In the genomic region with DNA sequence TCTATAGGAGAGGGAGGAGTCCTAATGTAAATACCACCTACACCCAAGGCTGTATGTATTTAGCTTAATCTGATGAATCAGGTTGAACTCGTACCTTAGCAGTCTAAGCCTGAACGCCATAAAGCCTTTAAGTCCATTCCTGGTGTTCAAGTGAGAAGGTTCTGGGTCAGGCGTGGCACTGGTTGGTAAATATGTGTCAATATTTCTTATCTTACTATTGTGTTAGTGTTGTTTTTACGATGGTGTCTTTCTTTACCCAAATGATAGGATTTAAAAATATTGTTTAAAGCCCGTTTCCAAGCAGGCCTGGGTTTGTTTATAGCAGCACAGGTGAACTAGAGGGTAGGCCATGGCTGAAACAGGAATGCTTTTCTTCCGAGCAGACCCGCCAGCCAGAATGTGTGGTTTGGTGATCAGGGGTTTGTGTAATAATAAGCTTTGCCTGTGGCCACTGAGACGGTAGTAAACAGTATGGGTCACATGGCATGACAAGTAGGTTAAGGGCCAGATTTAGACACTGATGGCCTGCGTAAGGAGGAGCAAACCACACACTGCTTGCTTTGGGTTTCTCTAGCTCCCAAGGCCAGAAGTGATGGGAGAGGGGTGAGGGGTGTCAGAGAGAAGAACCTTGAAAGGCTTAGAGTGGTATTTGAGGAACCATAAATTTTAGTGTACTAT, we compare ENCODE assay signal across 1 cellular context.
TF ChIP-seq lines count a peak whose summit lies in the region.

No MANE protein-coding gene starts in this region.

TF ChIP-seq in K562, 482 proteins besides CTCF, POLR2A, EP300 and RAD21:
- TF ChIP-seq L3MBTL2 (IDR thresholded peaks at IDR 0.05) = no peak
- peak; percentile 26; the same call in 1 of the 2 replicates for TF ChIP-seq RAD51 (IDR thresholded peaks at IDR 0.05; ENCODE audit: borderline replicate concordance, low read depth)
- no peak for TF ChIP-seq TCFL5 (CRISPR knock-in tag; conservative IDR thresholded peaks at IDR 0.05)
- TF ChIP-seq TFE3 (CRISPR knock-in tag; IDR thresholded peaks at IDR 0.05) = 0 out of 2 replicates have a peak, but pooled peaks have one; percentile 8
- TF ChIP-seq RCOR1 (IDR thresholded peaks at IDR 0.05; ENCODE audit: borderline replicate concordance in 1 of 2, low read depth in 2 of 2, low read length in 2 of 2) = peak in 1 of 2 experiments; percentile 46; a peak in 1 of 4 replicates
- TF ChIP-seq USF2 (CRISPR knock-in tag; IDR thresholded peaks at IDR 0.05) = peak; percentile 55
- TF ChIP-seq NRF1 (conservative IDR thresholded peaks at IDR 0.05 in 1 of 2, IDR thresholded peaks at IDR 0.05 in 1 of 2) = peak; percentile 30 to 45; a peak in 2 of 4 replicates
- TF ChIP-seq MEF2A (IDR thresholded peaks at IDR 0.05; ENCODE audit: control insufficient read depth, low read depth, low read length) = no peak
- TF ChIP-seq ZFX (CRISPR knock-in tag; IDR thresholded peaks at IDR 0.05) = peak; percentile 33; the same call in 1 of the 2 replicates
- TF ChIP-seq NR2C2 (CRISPR knock-in tag; IDR thresholded peaks at IDR 0.05) = no peak
- peak; percentile 52; the same call in 1 of the 2 replicates for TF ChIP-seq NR2C2 (tag; IDR thresholded peaks at IDR 0.05)
- peak; percentile 21; the same call in 1 of the 2 replicates for TF ChIP-seq BACH1 (tag; IDR thresholded peaks at IDR 0.05)
- peak; percentile 60 for TF ChIP-seq USF1 (CRISPR knock-in tag; IDR thresholded peaks at IDR 0.05)
- peak; percentile 55 for TF ChIP-seq HMBOX1 (IDR thresholded peaks at IDR 0.05)
- peak in 1 of 2 experiments; percentile 23; a peak in 1 of 4 replicates for TF ChIP-seq FOXK2 (conservative IDR thresholded peaks at IDR 0.05 in 1 of 2, IDR thresholded peaks at IDR 0.05 in 1 of 2; ENCODE audit: low read depth in 2 of 2)
